Comparison of ENCODE assay signal across 8 cellular contexts in the genomic region with DNA sequence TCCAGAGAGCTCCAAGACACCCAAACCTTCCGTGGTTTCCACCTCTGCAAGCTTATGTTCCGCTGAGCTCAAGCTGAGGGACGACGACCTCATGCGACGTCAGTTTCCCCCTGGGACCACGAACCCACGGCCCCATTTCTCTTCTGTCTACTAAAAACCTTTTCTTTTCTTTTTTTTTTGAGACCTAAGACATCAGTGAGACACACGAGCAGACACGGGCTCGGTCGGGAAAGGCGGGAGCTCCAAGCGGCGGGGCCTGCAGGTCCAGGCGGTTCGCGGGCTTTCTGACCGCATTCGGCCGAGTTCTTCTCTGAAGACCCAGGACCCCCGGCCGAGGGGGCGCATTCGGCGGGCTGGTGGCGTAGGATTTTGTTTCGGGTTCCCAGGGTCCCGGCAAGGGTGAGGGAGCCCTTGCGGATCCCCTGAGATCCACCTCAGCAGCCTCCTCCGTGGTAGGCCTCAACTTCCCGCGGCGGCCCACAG. TPM values are rescaled to one million over a fixed set of nuclear protein-coding genes. Genes with fewer than 3 reads are reported as not detected.
DNase-seq lines count a peak whose midpoint lies in the region; ATAC-seq and TF ChIP-seq lines count a peak whose summit lies in the region.

No MANE protein-coding gene starts in this region.

- peaks cover 39% of the 10 kb centered on the region for H3K4me1 Mint-ChIP-seq in CD4-positive, alpha-beta T cell (ENCODE audit: low read depth)
- peaks cover 12 to 19% of the 10 kb centered on the region in 2 donors for H3K4me1 Mint-ChIP-seq in effector memory CD8-positive, alpha-beta T cell (ENCODE audit: low read depth in 2 of 2)
- peaks cover 40% of the 10 kb centered on the region for H3K4me1 Mint-ChIP-seq in neural crest cell

- ATAC-seq in CD4-positive, alpha-beta T cell (ENCODE audit: poor library complexity): peak; percentile 2
- peak; percentile 6 for ATAC-seq in GM19467 (IDR thresholded peaks at IDR 0.05; ENCODE audit: unreplicated experiment)
- ATAC-seq in effector memory CD8-positive, alpha-beta T cell (replicated peaks): no peak
- ATAC-seq in HG02763 (IDR thresholded peaks at IDR 0.05; ENCODE audit: unreplicated experiment): no peak

- CTCF ChIA-PET in CD4-positive, alpha-beta T cell (lab: Charles Lee): interaction anchor here (1.0 kb wide), 1 partner anchor 180 kb away, joined by 3 read pairs; no protein-coding TSS in a partner anchor

- no peaks in the 10 kb centered on the region for H3K27me3 Mint-ChIP-seq in CD4-positive, alpha-beta T cell
- no peaks in the 10 kb centered on the region for H3K27me3 Mint-ChIP-seq in effector memory CD8-positive, alpha-beta T cell
- no peaks in the 10 kb centered on the region for H3K27me3 Mint-ChIP-seq in neural crest cell (ENCODE audit: low read depth)

- no peaks in the 10 kb centered on the region for H3K27me3 ChIP-seq in CD4-positive, alpha-beta T cell (ENCODE audit: control insufficient read depth, insufficient read depth, low read length)
- no peaks in the 10 kb centered on the region for H3K27me3 ChIP-seq in OCI-LY3 (ENCODE audit: low read depth, low read length)

- H4K20me1 ChIP-seq in OCI-LY3 (ENCODE audit: insufficient read depth, low read length): 0 out of 2 replicates have a peak, but pooled peaks cover 4% of the 10 kb centered on the region

- H3K9ac ChIP-seq in OCI-LY3 (ENCODE audit: low read length): peak overlapping the region; percentile 81

- peak overlapping the region; percentile 99 for H3K27ac Mint-ChIP-seq in CD4-positive, alpha-beta T cell
- H3K27ac Mint-ChIP-seq in effector memory CD8-positive, alpha-beta T cell: peak overlapping the region; percentile 77 to 97
- H3K27ac Mint-ChIP-seq in neural crest cell (ENCODE audit: unreplicated experiment): peak overlapping the region; percentile 99

- peak overlapping the region; percentile 96 for H3K4me3 Mint-ChIP-seq in CD4-positive, alpha-beta T cell
- peak overlapping the region; percentile 97 to 98 for H3K4me3 Mint-ChIP-seq in effector memory CD8-positive, alpha-beta T cell
- peak overlapping the region; percentile 97 for H3K4me3 Mint-ChIP-seq in neural crest cell

- H3K79me2 ChIP-seq in OCI-LY3 (ENCODE audit: low read length): peaks cover 60% of the 10 kb centered on the region

- intact Hi-C loops in CD4-positive, alpha-beta T cell (cut with DNase I, micrococcal nuclease): loop anchor here (1.0 to 10.0 kb wide), 8 partner anchors 36 to 1038 kb away; a partner anchor contains a TSS

- no peak for TF ChIP-seq CTCF in CD4-positive, alpha-beta T cell (IDR thresholded peaks at IDR 0.05)
- TF ChIP-seq CTCF in OCI-LY3 (IDR thresholded peaks at IDR 0.05; ENCODE audit: low read depth, low read length) (no peak), neural crest cell (conservative IDR thresholded peaks at IDR 0.05) (no peak)

- POLR2A ChIA-PET in CD4-positive, alpha-beta T cell (lab: Charles Lee): interaction anchor here (0.9 kb wide), 1 partner anchor 312 kb away, joined by 3 read pairs; a partner anchor contains a TSS

- H2AFZ ChIP-seq in OCI-LY3 (ENCODE audit: low read depth, low read length): no peak overlapping the region; the same call in 1 of the 2 replicates

- peak overlapping the region; percentile 90 for H3K4me2 ChIP-seq in OCI-LY3 (ENCODE audit: low read length)

- peaks cover 21% of the 10 kb centered on the region for H3K4me1 ChIP-seq in OCI-LY3 (ENCODE audit: low read length)

- no peaks in the 10 kb centered on the region for H3K9me3 Mint-ChIP-seq in CD4-positive, alpha-beta T cell
- no peaks in the 10 kb centered on the region for H3K9me3 Mint-ChIP-seq in effector memory CD8-positive, alpha-beta T cell
- H3K9me3 Mint-ChIP-seq in neural crest cell: no peaks in the 10 kb centered on the region

- H3K36me3 ChIP-seq in OCI-LY3 (replicated peaks; ENCODE audit: low read depth, low read length): peaks cover 28% of the 10 kb centered on the region

- peaks cover 33% of the 10 kb centered on the region for H3K36me3 Mint-ChIP-seq in CD4-positive, alpha-beta T cell (ENCODE audit: low read depth)
- H3K36me3 Mint-ChIP-seq in effector memory CD8-positive, alpha-beta T cell (ENCODE audit: insufficient read depth): peaks cover 29% of the 10 kb centered on the region
- H3K36me3 Mint-ChIP-seq in neural crest cell (ENCODE audit: low read depth): peaks cover 15% of the 10 kb centered on the region

- H3K4me3 ChIP-seq in OCI-LY3 (ENCODE audit: low read length): peak overlapping the region; percentile 95

- no peaks in the 10 kb centered on the region for H3K9me3 ChIP-seq in CD4-positive, alpha-beta T cell (ENCODE audit: control insufficient read depth, low read length)
- no peaks in the 10 kb centered on the region for H3K9me3 ChIP-seq in OCI-LY3 (ENCODE audit: insufficient read depth, low read length)

- peak overlapping the region; percentile 10 for H3K27ac ChIP-seq in CD4-positive, alpha-beta T cell (ENCODE audit: low read depth, low read length)
- H3K27ac ChIP-seq in OCI-LY3 (ENCODE audit: low read length): peak overlapping the region; percentile 69

- DNase-seq in CD4-positive, alpha-beta T cell: peak in 1 of 10 experiments; percentile 3
- DNase-seq in effector memory CD8-positive, alpha-beta T cell: no peak
- no peak for DNase-seq in neural crest cell (ENCODE audit: low read depth, low spot score)
- no peak for DNase-seq in NCI-H345 treated with DMSO at 0.1 percent for 48 hours (lab: John Stamatoyannopoulos, UW; ENCODE audit: unreplicated experiment)
- DNase-seq in stimulated activated CD4-positive, alpha-beta T cell treated with anti-CD3 and anti-CD28 coated beads, Interleukin-15, amount 100 ng/mL, for 24 hours: no peak

RNA-seq across cellular contexts. Expression of a gene that starts 0.4 kb away (rescaled TPM):
- 1 to 10 TPM; 2.0 to 2.8 TPM for total RNA-seq in CD4-positive, alpha-beta T cell
- 61.0 and 61.5 TPM in 2 replicates for total RNA-seq in neural crest cell

RNA-seq across cellular contexts. Expression of a gene that starts 0.7 kb away (rescaled TPM):
- 10 to 100 TPM; 54.4 to 55.5 TPM for total RNA-seq in CD4-positive, alpha-beta T cell
- total RNA-seq in neural crest cell: 54.8 and 60.4 TPM in 2 replicates

RNA-seq across cellular contexts. Expression of a gene that starts 37.1 kb away (rescaled TPM):
- total RNA-seq in CD4-positive, alpha-beta T cell: 10 to 100 TPM; 10.6 to 14.8 TPM
- 23.0 and 23.1 TPM in 2 replicates for total RNA-seq in neural crest cell

RNA-seq across cellular contexts. Expression of a gene that starts 37.9 kb away (rescaled TPM):
- total RNA-seq in CD4-positive, alpha-beta T cell: 10 to 100 TPM; 94.3 to 96.5 TPM
- 142 and 153 TPM in 2 replicates for total RNA-seq in neural crest cell

Comparison
In these comparisons a context has a peak if more than half of its experiments do, and no peak if none do; other contexts are left out.
1. ATAC-seq: peak in CD4-positive, alpha-beta T cell (single experiment) and GM19467 (single experiment); none in effector memory CD8-positive, alpha-beta T cell (single experiment) and HG02763 (single experiment).
2. RNA of a gene that starts 0.4 kb away (total RNA-seq): 61.0 to 61.5 TPM in neural crest cell; 2.0 to 2.8 TPM in CD4-positive, alpha-beta T cell; every median in the first group is over 10 times any median in the second.
3. Peak in every context shown above with its lines, with median percentiles within 50 percentile points of each other: H3K27ac Mint-ChIP-seq and H3K4me3 Mint-ChIP-seq.